In the genomic region with DNA sequence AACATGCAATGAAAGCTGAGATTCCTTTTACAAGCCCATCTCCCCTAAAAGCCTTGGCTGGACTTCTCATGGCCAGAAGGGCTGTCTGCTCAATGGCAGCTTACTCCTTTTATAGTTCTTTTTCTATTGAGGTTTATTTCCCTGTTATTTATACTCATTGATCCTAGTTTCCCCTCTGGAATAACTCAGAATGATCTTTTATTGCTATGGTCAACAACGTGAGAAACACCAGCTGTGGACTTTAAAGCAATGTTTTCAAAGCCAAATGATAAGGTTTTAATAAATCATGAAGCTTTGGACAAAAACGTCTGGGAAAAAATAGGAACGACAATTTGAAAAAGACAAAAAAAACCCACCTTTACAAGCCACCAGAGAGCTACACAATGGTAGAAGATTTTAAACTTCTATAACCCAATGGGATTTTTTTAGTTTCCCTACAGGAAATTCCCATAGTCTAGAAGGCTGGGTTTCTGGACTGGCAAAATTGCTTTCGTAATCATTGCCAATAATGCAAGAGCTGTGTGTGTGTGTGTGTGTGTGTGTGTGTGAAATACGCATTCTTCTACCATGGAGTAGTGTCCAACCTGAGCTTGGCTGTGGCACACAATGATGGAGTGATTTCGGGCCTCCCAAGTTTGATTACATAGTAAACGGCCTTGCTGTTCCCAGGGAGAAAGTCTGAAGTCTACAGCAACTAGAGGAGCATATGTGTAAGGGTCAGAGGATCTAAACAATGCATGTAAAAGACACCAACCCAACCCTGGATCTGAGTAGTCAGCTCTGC, we compare ENCODE assay signal across 16 cellular contexts.
"Had no signal": no experiment of that assay in that cellular context is flagged by ENCODE, and none has a peak within 500 bp of the region (broad histone marks: within the 10 kb centered on the region; RNA-seq: fewer than 3 reads in every experiment).

No MANE protein-coding gene starts in this region.

- H3K4me1 ChIP-seq: prostate gland had no signal

- H3K4me3 Mint-ChIP-seq: activated naive CD4-positive, alpha-beta T cell treated with anti-CD3 and anti-CD28 coated beads for 36 hours; activated naive CD8-positive, alpha-beta T cell treated with anti-CD3 and anti-CD28 coated beads, Interleukin-2, amount 50 U/mL, for 24 hours; T-cell had no signal

- H3K9me3 ChIP-seq: left ventricle myocardium inferior, prostate gland, suprapubic skin, upper lobe of left lung had no signal

- DNase-seq: activated CD4-positive, CD25-positive, alpha-beta regulatory T cell treated with anti-CD3 and anti-CD28 coated beads, Interleukin-2, amount 50 U/mL, for 72 hours; activated naive CD4-positive, alpha-beta T cell treated with anti-CD3 and anti-CD28 coated beads for 36 hours; activated naive CD8-positive, alpha-beta T cell treated with anti-CD3 and anti-CD28 coated beads, Interleukin-2, amount 50 U/mL, for 24 hours; left ventricle myocardium inferior; mesendoderm; right cardiac atrium; small intestine; stimulated activated CD4-positive, alpha-beta T cell treated with anti-CD3 and anti-CD28 coated beads, Interleukin-4, amount 100 ng/mL, for 4 hours; stimulated activated CD8-positive, alpha-beta memory T cell treated with anti-CD3 and anti-CD28 coated beads, Interleukin-4, amount 100 ng/mL, for 48 hours; stimulated activated naive CD8-positive, alpha-beta T cell treated with anti-CD3 and anti-CD28 coated beads, Interleukin-15, Interleukin-2, amounts not matched to agents 100 U/mL and 50 U/mL, for 24 hours; T-cell; upper lobe of left lung had no signal

- H3K4me1 Mint-ChIP-seq: activated naive CD8-positive, alpha-beta T cell treated with anti-CD3 and anti-CD28 coated beads, Interleukin-2, amount 50 U/mL, for 24 hours; T-cell had no signal

- H3K27me3 Mint-ChIP-seq: activated naive CD8-positive, alpha-beta T cell treated with anti-CD3 and anti-CD28 coated beads, Interleukin-2, amount 50 U/mL, for 24 hours; T-cell had no signal

- H3K9me3 Mint-ChIP-seq: activated naive CD4-positive, alpha-beta T cell treated with anti-CD3 and anti-CD28 coated beads for 36 hours; activated naive CD8-positive, alpha-beta T cell treated with anti-CD3 and anti-CD28 coated beads, Interleukin-2, amount 50 U/mL, for 24 hours; activated T-helper 2 cell treated with anti-CD3 and anti-CD28 coated beads, Interferon-gamma antibody, Interleukin-2, Interleukin-4, amounts not matched to agents 10 μg/mL and 5 μg/mL and 100 μg/mL, durations not matched to agents 14 hours and 24 hours and 36 hours; T-cell had no signal

- H3K4me3 ChIP-seq: cardiac muscle cell, left ventricle myocardium inferior, prostate gland, suprapubic skin, upper lobe of left lung had no signal

- H3K27ac Mint-ChIP-seq: activated naive CD4-positive, alpha-beta T cell treated with anti-CD3 and anti-CD28 coated beads for 36 hours; activated naive CD8-positive, alpha-beta T cell treated with anti-CD3 and anti-CD28 coated beads, Interleukin-2, amount 50 U/mL, for 24 hours; activated T-helper 2 cell treated with anti-CD3 and anti-CD28 coated beads, Interferon-gamma antibody, Interleukin-2, Interleukin-4, amounts not matched to agents 10 μg/mL and 5 μg/mL and 100 μg/mL, durations not matched to agents 14 hours and 24 hours and 36 hours had no signal

- H3K27me3 ChIP-seq: cardiac muscle cell, suprapubic skin, upper lobe of left lung had no signal

- H3K27ac ChIP-seq: cardiac muscle cell, left ventricle myocardium inferior, prostate gland, suprapubic skin had no signal

- H3K36me3 ChIP-seq: prostate gland had no signal

- ATAC-seq: activated naive CD8-positive, alpha-beta T cell treated with anti-CD3 and anti-CD28 coated beads, Interleukin-2, amount 50 U/mL, for 24 hours; stimulated activated naive CD8-positive, alpha-beta T cell treated with anti-CD3 and anti-CD28 coated beads, Interleukin-15, Interleukin-2, amounts not matched to agents 100 U/mL and 50 U/mL, for 24 hours; T-cell had no signal
